Comparison of ENCODE assay signal across 9 cellular contexts in the genomic region with DNA sequence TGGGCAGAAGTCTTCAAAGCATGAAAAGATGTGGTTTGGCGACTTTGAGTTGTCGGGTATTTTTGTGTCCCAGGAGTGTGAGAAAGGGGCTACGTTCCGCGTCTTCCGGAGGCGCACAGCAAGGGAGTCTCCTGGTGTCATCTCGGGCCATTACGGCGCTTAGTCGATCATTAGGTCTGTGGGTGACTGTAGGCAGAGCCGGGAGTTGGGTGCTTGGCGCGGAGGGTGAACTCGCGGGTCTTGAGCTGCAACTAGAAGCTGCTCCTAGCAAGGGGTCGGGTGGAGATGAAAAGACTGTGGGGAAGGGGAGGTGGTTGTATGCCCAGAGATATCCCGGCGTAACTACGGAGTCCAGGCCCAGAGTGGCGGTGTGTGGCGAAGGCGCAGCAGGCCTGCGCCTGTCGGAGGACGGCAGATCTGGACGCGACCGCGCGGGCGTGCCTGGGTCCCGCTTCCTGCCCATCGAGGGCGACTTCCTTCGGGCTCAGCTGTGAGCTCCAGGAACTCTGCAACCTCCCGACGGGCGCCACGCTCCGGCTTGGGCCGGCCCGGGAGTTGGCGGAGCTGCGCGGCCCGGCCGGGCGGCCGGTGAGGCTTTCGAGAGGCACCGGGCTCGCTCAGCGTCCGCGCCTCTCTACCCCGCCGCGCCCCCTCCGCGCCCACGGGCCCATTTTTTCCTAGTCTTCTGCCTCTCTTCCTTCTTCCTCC. TPM values are rescaled to one million over a fixed set of nuclear protein-coding genes. Genes with fewer than 3 reads are reported as not detected.
DNase-seq lines count a peak whose midpoint lies in the region; ATAC-seq and TF ChIP-seq lines count a peak whose summit lies in the region.
"Had no signal": no experiment of that assay in that cellular context is flagged by ENCODE, and none has a peak within 500 bp of the region (broad histone marks: within the 10 kb centered on the region; RNA-seq: fewer than 3 reads in every experiment).

No MANE protein-coding gene starts in this region.

- H3K27ac ChIP-seq in HUES64 (ENCODE audit: low read depth, low read length): no peak overlapping the region

- H3K36me3 Mint-ChIP-seq in chondrocyte (ENCODE audit: low read depth): peaks cover 5% of the 10 kb centered on the region
- H3K36me3 Mint-ChIP-seq in natural killer cell treated with Interleukin-12 subunit alpha and Interleukin-12 subunit beta and Interleukin-15 and Interleukin-18, amount 100 ng/mL, for 72 hours: peaks cover 17% of the 10 kb centered on the region

- peaks cover 82% of the 10 kb centered on the region for H3K27me3 ChIP-seq in HUES64 (ENCODE audit: insufficient read depth, low read length)

- peaks cover 31% of the 10 kb centered on the region for H3K4me1 Mint-ChIP-seq in chondrocyte (ENCODE audit: low read depth)
- H3K4me1 Mint-ChIP-seq in natural killer cell treated with Interleukin-12 subunit alpha and Interleukin-12 subunit beta and Interleukin-15 and Interleukin-18, amount 100 ng/mL, for 72 hours (ENCODE audit: low read depth in 2 of 2): peaks cover 27 to 28% of the 10 kb centered on the region in 2 donors

- peak overlapping the region; percentile 65 for H3K4me3 Mint-ChIP-seq in chondrocyte (ENCODE audit: unreplicated experiment)
- peak overlapping the region; percentile 84 for H3K4me3 Mint-ChIP-seq in natural killer cell treated with Interleukin-12 subunit alpha and Interleukin-12 subunit beta and Interleukin-15 and Interleukin-18, amount 100 ng/mL, for 72 hours

- H3K9me3 ChIP-seq in HUES64 (ENCODE audit: insufficient read depth, low read depth, low read length): no peaks in the 10 kb centered on the region

- H3K4me1 ChIP-seq in HUES64 (ENCODE audit: insufficient read depth, low read length): peaks cover 8% of the 10 kb centered on the region

- H3K27ac Mint-ChIP-seq in chondrocyte (ENCODE audit: unreplicated experiment): no peak overlapping the region
- peak overlapping the region in 1 of 2 donors; percentile 34 for H3K27ac Mint-ChIP-seq in natural killer cell treated with Interleukin-12 subunit alpha and Interleukin-12 subunit beta and Interleukin-15 and Interleukin-18, amount 100 ng/mL, for 72 hours

- peak overlapping the region; percentile 26; the same call in 1 of the 2 replicates for H3K9ac ChIP-seq in HUES64 (ENCODE audit: low read depth, low read length)

- TF ChIP-seq CTCF in chondrocyte (IDR thresholded peaks at IDR 0.05): no peak

- ATAC-seq in natural killer cell treated with Interleukin-12 subunit alpha and Interleukin-12 subunit beta and Interleukin-15 and Interleukin-18, amount 100 ng/mL, for 72 hours: peak; percentile 21 to 48
- ATAC-seq in GM18870 (IDR thresholded peaks at IDR 0.05; ENCODE audit: unreplicated experiment): no peak

- H3K9me3 Mint-ChIP-seq in chondrocyte (ENCODE audit: low read depth): peaks cover 14% of the 10 kb centered on the region
- H3K9me3 Mint-ChIP-seq in natural killer cell treated with Interleukin-12 subunit alpha and Interleukin-12 subunit beta and Interleukin-15 and Interleukin-18, amount 100 ng/mL, for 72 hours: no peaks in the 10 kb centered on the region

- H3K27me3 Mint-ChIP-seq in chondrocyte (ENCODE audit: low read depth): peaks cover 42% of the 10 kb centered on the region
- H3K27me3 Mint-ChIP-seq in natural killer cell treated with Interleukin-12 subunit alpha and Interleukin-12 subunit beta and Interleukin-15 and Interleukin-18, amount 100 ng/mL, for 72 hours: peaks cover 45 to 65% of the 10 kb centered on the region in 2 donors

- no peaks in the 10 kb centered on the region for H3K36me3 ChIP-seq in HUES64 (ENCODE audit: insufficient read depth, low read length)

- peak overlapping the region; percentile 64 for H3K4me3 ChIP-seq in HUES64 (ENCODE audit: low read length)

- under 1% methylated on average over 62 of the region's 62 CpGs for WGBS in HUES64

- DNase-seq in DMS53 (lab: John Stamatoyannopoulos, UW) (peak; percentile 89), chondrocyte (ENCODE audit: low spot score) (no peak), NCI-H1105 treated with DMSO at 0.1 percent for 48 hours (lab: John Stamatoyannopoulos, UW) (no peak), kidney glomerular epithelial cell (lab: John Stamatoyannopoulos, UW) (no peak)
- DNase-seq in natural killer cell treated with Interleukin-12 subunit alpha and Interleukin-12 subunit beta and Interleukin-15 and Interleukin-18, amount 100 ng/mL, for 72 hours (ENCODE audit: low spot score): no peak
- no peak for DNase-seq in activated CD4-positive, CD25-positive, alpha-beta regulatory T cell (lab: John Stamatoyannopoulos, UW)

RNA-seq across cellular contexts. Expression of a gene that starts 2.7 kb away (rescaled TPM):
- 1.6 TPM for polyA plus RNA-seq in HUES64 (2013, experiment 1 of 2)
- polyA plus RNA-seq in HUES64 (2013, experiment 2 of 2): 1.9 TPM
- total RNA-seq in chondrocyte: 2.4 to 4.9 TPM (median 3.4 TPM) in 3 replicates
- not detected for total RNA-seq in natural killer cell treated with Interleukin-12 subunit alpha and Interleukin-12 subunit beta and Interleukin-15 and Interleukin-18, amount 100 ng/mL, for 72 hours
- total RNA-seq: liver had no signal
- polyA plus RNA-seq: liver had no signal
